Comparison of ENCODE assay signal across 11 cellular contexts in the genomic region with DNA sequence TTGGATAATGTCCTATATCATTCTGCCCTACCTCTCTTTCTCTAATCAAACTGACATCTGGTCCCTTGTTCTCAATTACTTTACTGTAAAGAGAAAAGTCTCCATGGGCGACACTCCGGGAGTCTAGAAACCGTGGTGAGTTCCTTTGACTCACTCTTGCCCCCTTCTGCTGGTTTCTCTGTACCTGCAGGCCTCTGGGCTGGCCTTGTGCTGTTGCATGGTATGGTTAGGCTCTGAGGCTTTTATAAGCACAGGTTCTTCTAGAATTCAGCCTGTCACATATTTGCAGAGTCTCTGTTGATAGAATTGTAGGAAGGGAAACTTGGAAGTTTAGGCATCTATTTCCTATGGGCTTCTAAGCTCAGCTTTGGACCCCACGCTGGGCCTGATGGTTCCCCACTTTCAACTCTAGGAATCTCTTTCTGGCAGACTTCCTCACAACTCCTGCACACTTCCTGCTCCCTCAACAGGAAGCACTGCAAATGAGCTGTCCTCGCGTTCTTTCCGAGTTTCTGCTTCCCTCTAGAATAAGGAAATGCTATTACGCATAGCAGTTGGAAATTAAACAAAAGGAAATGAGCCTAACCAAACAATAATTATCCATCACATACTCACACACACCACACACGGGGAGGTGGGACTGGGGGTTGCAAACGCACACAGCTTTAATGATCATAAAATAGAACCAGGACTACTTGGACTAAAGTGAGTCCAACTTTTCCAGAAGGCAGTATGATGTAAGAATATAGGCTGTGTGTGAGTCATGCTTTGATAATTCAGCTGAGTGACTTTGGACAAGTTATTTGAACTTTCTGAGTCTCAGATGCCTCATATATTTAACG.
DNase-seq lines count a peak whose midpoint lies in the region; ATAC-seq and TF ChIP-seq lines count a peak whose summit lies in the region.
"Had no signal": no experiment of that assay in that cellular context is flagged by ENCODE, and none has a peak within 500 bp of the region (broad histone marks: within the 10 kb centered on the region; RNA-seq: fewer than 3 reads in every experiment).

No MANE protein-coding gene starts in this region.

- H3K9me3 ChIP-seq in left lung (no peaks in the 10 kb centered on the region), thyroid gland (no peaks in the 10 kb centered on the region)
- H3K9me3 ChIP-seq: stomach had no signal

- peak; percentile 62 for DNase-seq in A172 (ENCODE audit: low spot score)
- DNase-seq in HT-29 (ENCODE audit: low spot score), result peak; percentile 24
- peak; percentile 47 for DNase-seq in brain microvascular endothelial cell
- no peak for DNase-seq in left lung
- DNase-seq in NCI-H446 (lab: John Stamatoyannopoulos, UW), result no peak
- DNase-seq in thyroid gland, result no peak
- DNase-seq: aorta, naive B cell, stomach had no signal

- TF ChIP-seq CTCF in brain microvascular endothelial cell (IDR thresholded peaks at IDR 0.05; ENCODE audit: low read depth, low read length, missing control alignments) (peak; percentile 42), left lung (IDR thresholded peaks at IDR 0.05) (no peak), thyroid gland (IDR thresholded peaks at IDR 0.05) (no peak)

- ATAC-seq in left lung (peak; percentile 50), HG03442 (IDR thresholded peaks at IDR 0.05; ENCODE audit: unreplicated experiment) (no peak), GM21381 (IDR thresholded peaks at IDR 0.05; ENCODE audit: unreplicated experiment) (no peak)

- H3K4me3 ChIP-seq in brain microvascular endothelial cell (ENCODE audit: low read depth, low read length) (no peak overlapping the region), left lung (no peak overlapping the region), thyroid gland (replicated peaks in 1 of 3) (no peak overlapping the region)
- H3K4me3 ChIP-seq: stomach had no signal

- intact Hi-C loops in left lung (cut with DNase I) (no loop called here), thyroid gland (cut with DNase I) (no loop called here)

- H3K27ac ChIP-seq in brain microvascular endothelial cell (no peak overlapping the region), left lung (peak overlapping the region in 1 of 2 donors; percentile 57), thyroid gland (peak overlapping the region in 1 of 3 donors; percentile 17)

- H3K4me1 ChIP-seq in left lung, result peaks cover 0 to 9% of the 10 kb centered on the region in 2 donors
- H3K4me1 ChIP-seq in thyroid gland, result peaks cover 0 to 3% of the 10 kb centered on the region in 2 donors
- H3K4me1 ChIP-seq: stomach had no signal

- H3K27me3 ChIP-seq in brain microvascular endothelial cell (replicated peaks) (no peaks in the 10 kb centered on the region), left lung (no peaks in the 10 kb centered on the region), thyroid gland (no peaks in the 10 kb centered on the region)
- H3K27me3 ChIP-seq: stomach had no signal

- in situ Hi-C loops in brain microvascular endothelial cell (cut with HindIII; ENCODE audit: low pct_ligation_motif_present, low sequenced_read_pairs), result no loop called here

- 56 to 71% methylated on average over 11 of the region's 11 CpGs for WGBS in thyroid gland, 2 donors

- H3K36me3 ChIP-seq in brain microvascular endothelial cell (replicated peaks), result no peaks in the 10 kb centered on the region
- no peaks in the 10 kb centered on the region for H3K36me3 ChIP-seq in left lung
- no peaks in the 10 kb centered on the region for H3K36me3 ChIP-seq in thyroid gland
- H3K36me3 ChIP-seq: stomach had no signal

- no peak for TF ChIP-seq POLR2A in thyroid gland (IDR thresholded peaks at IDR 0.05)

Comparison
In these comparisons a context has a peak if more than half of its experiments do, and no peak if none do; other contexts are left out.
1. DNase-seq: peak in A172 (single experiment), HT-29 (single experiment) and brain microvascular endothelial cell (single experiment); none in left lung (0 of 2), NCI-H446 (0 of 2) and thyroid gland (0 of 2).